10 cellular contexts compared by ENCODE assay signal in genomic region chr14:105859717-105860614, GRCh38.
DNase-seq lines count a peak whose midpoint lies in the region; ATAC-seq, FAIRE-seq and TF ChIP-seq lines count a peak whose summit lies in the region.
"Had no signal": no experiment of that assay in that cellular context is flagged by ENCODE, and none has a peak within 500 bp of the region (broad histone marks: within the 10 kb centered on the region; RNA-seq: fewer than 3 reads in every experiment).

No MANE protein-coding gene starts in this region.

- peaks cover 26% of the 10 kb centered on the region for H3K4me1 Mint-ChIP-seq in stimulated activated effector memory CD8-positive, alpha-beta T cell treated with anti-CD3 and anti-CD28 coated beads, Interleukin-12 subunit alpha, Interleukin-12 subunit beta, amount 100 ng/mL, for 72 hours

- POLR2A ChIA-PET in HEK293T (lab: Yijun Ruan, JAX) = no interaction called here

- H3K27me3 ChIP-seq in WERI-Rb-1 (ENCODE audit: insufficient read depth, low read depth, severe bottlenecking) = peaks cover 67% of the 10 kb centered on the region

- H3K36me3 Mint-ChIP-seq in stimulated activated effector memory CD8-positive, alpha-beta T cell treated with anti-CD3 and anti-CD28 coated beads, Interleukin-12 subunit alpha, Interleukin-12 subunit beta, amount 100 ng/mL, for 72 hours = peaks cover 34% of the 10 kb centered on the region

- H3K27ac Mint-ChIP-seq in stimulated activated effector memory CD8-positive, alpha-beta T cell treated with anti-CD3 and anti-CD28 coated beads, Interleukin-12 subunit alpha, Interleukin-12 subunit beta, amount 100 ng/mL, for 72 hours = peak overlapping the region; percentile 43

- no peaks in the 10 kb centered on the region for H3K36me3 ChIP-seq in WERI-Rb-1

- H3K4me3 ChIP-seq in WERI-Rb-1 (ENCODE audit: low read depth, low read length) = no peak overlapping the region

- no peaks in the 10 kb centered on the region for H3K9me3 Mint-ChIP-seq in stimulated activated effector memory CD8-positive, alpha-beta T cell treated with anti-CD3 and anti-CD28 coated beads, Interleukin-12 subunit alpha, Interleukin-12 subunit beta, amount 100 ng/mL, for 72 hours

- FAIRE-seq in GM18507 (lab: Jason Lieb, UNC) (peak; percentile 26), frontal cortex (lab: Jason Lieb, UNC) (no peak)
- FAIRE-seq: endothelial cell of umbilical vein had no signal

- ATAC-seq in stimulated activated effector memory CD8-positive, alpha-beta T cell treated with anti-CD3 and anti-CD28 coated beads, Interleukin-12 subunit alpha, Interleukin-12 subunit beta, amount 100 ng/mL, for 72 hours = peak; percentile 48
- ATAC-seq in GM18861 (IDR thresholded peaks at IDR 0.05; ENCODE audit: unreplicated experiment) = no peak
- ATAC-seq: left colon had no signal

- no peak for TF ChIP-seq CTCF in WERI-Rb-1 (IDR thresholded peaks at IDR 0.05; ENCODE audit: low read depth, low read length)

- CTCF ChIA-PET in HEK293T (lab: Yijun Ruan, JAX) = no interaction called here

- no peaks in the 10 kb centered on the region for H3K9me3 ChIP-seq in WERI-Rb-1 (ENCODE audit: severe bottlenecking)

- H3K27ac ChIP-seq in WERI-Rb-1 = no peak overlapping the region

- DNase-seq in GM18507 (ENCODE audit: extremely low spot score, insufficient read length, low read depth) (no peak), WERI-Rb-1 (peak; percentile 1), ecto neural progenitor cell (ENCODE audit: low spot score) (peak; percentile 18), HEK293T (ENCODE audit: extremely low spot score) (no peak), frontal cortex (ENCODE audit: low spot score in 2 of 2) (no peak), globus pallidus (ENCODE audit: low spot score) (no peak)
- DNase-seq in stimulated activated effector memory CD8-positive, alpha-beta T cell treated with anti-CD3 and anti-CD28 coated beads, Interleukin-12 subunit alpha, Interleukin-12 subunit beta, amount 100 ng/mL, for 72 hours (ENCODE audit: low spot score in 2 of 2) = no peak

- peak overlapping the region; percentile 54 for H3K4me3 Mint-ChIP-seq in stimulated activated effector memory CD8-positive, alpha-beta T cell treated with anti-CD3 and anti-CD28 coated beads, Interleukin-12 subunit alpha, Interleukin-12 subunit beta, amount 100 ng/mL, for 72 hours

TF ChIP-seq in HEK293T, 16 proteins besides CTCF, POLR2A, EP300 and RAD21:
- no peak for TF ChIP-seq FOXM1 (IDR thresholded peaks at IDR 0.05; ENCODE audit: borderline replicate concordance)
- TF ChIP-seq NFRKB (IDR thresholded peaks at IDR 0.05) = no peak
- no peak for TF ChIP-seq LEF1 (IDR thresholded peaks at IDR 0.05; ENCODE audit: borderline replicate concordance)
- TF ChIP-seq CTBP1 (IDR thresholded peaks at IDR 0.05; ENCODE audit: borderline replicate concordance) = no peak
- TF ChIP-seq HDGF (IDR thresholded peaks at IDR 0.05; ENCODE audit: borderline replicate concordance) = no peak
- no peak for TF ChIP-seq PKNOX1 (IDR thresholded peaks at IDR 0.05)
- TF ChIP-seq BHLHE40 (IDR thresholded peaks at IDR 0.05; ENCODE audit: borderline replicate concordance) = no peak
- no peak for TF ChIP-seq FOXK2 (IDR thresholded peaks at IDR 0.05)

Comparison
In these comparisons a context has a peak if more than half of its experiments do, and no peak if none do; other contexts are left out.
1. DNase-seq: peak in WERI-Rb-1 (single experiment) and ecto neural progenitor cell (single experiment); none in GM18507 (single experiment), stimulated activated effector memory CD8-positive, alpha-beta T cell treated with anti-CD3 and anti-CD28 coated beads, Interleukin-12 subunit alpha, Interleukin-12 subunit beta, amount 100 ng/mL, for 72 hours (0 of 2), HEK293T (single experiment), frontal cortex (0 of 2) and globus pallidus (single experiment).